In the genomic region with DNA sequence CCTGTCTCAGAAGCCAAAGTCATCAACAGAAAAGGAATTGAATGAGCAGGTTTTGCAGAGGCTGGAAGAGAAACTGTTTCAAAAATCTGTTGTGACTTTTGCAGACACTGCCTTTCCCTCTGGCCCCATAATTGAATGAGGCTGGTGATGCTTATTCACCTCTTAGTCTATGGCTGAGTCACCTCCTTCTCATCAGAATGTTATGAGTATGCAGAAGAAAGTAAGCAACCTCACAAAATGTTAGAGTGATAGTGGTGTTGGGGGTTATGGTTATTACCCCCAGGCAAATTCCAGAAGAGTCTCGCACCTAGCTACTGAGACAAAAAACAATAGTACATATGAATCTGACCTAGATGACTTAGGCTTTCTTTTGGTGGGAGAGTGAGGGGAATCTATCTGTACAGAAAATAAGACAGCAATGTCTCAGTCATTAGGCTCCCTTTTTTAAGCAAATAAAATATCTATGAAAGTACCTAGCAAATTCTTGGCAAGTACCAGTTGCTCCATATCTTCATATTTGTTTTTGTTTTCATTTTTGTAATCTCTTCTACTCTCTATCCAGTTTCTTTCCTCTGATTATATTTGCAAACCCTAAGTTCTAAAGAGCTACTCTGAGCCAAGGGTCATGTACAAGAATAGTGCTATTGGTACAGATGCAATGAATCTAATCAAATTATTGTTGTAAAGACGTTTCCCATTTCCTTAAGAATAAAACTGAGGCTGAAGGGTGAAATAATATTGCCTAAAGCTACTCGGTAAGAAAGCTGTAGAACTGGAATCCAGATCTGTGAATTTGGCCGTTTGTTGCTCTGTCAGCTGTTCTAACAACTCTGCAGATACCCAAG, we compare ENCODE assay signal across 12 cellular contexts.
DNase-seq lines count a peak whose midpoint lies in the region; ATAC-seq and TF ChIP-seq lines count a peak whose summit lies in the region.
"Had no signal": no experiment of that assay in that cellular context is flagged by ENCODE, and none has a peak within 500 bp of the region (broad histone marks: within the 10 kb centered on the region; RNA-seq: fewer than 3 reads in every experiment).

No MANE protein-coding gene starts in this region.

- H3K4me3 ChIP-seq in SK-N-MC (peak overlapping the region; percentile 45), fibroblast of lung (replicated peaks in 1 of 4; ENCODE audit: control extremely low read depth in 1 of 4, insufficient read depth in 1 of 4, low read depth in 3 of 4, low read length in 4 of 4) (no peak overlapping the region)

- no peaks in the 10 kb centered on the region for H3K27me3 ChIP-seq in fibroblast of lung (ENCODE audit: control insufficient read depth, insufficient read depth, low read length)
- H3K27me3 ChIP-seq: neutrophil had no signal

- H3K36me3 ChIP-seq in SK-N-MC (ENCODE audit: insufficient read depth, low read length) (peaks cover 49% of the 10 kb centered on the region), fibroblast of lung (ENCODE audit: control insufficient read depth, insufficient read depth, low read length) (no peaks in the 10 kb centered on the region)
- H3K36me3 ChIP-seq: neutrophil had no signal

- H3K4me3 Mint-ChIP-seq in activated T-cell treated with anti-CD3 and anti-CD28 coated beads, Interleukin-2, amount 50 U/mL, for 4 hours = no peak overlapping the region
- H3K4me3 Mint-ChIP-seq in stimulated activated effector memory CD8-positive, alpha-beta T cell treated with anti-CD3 and anti-CD28 coated beads, Interleukin-12 subunit alpha, Interleukin-12 subunit beta, amount 100 ng/mL, for 72 hours = no peak overlapping the region
- H3K4me3 Mint-ChIP-seq: stimulated activated naive B cell treated with anti-CD40 and anti-IgM and Interleukin-4, amounts not matched to agents 10 μg/mL and 1 μg/mL and 100 μg/mL, for 72 hours had no signal

- H3K4me2 ChIP-seq in fibroblast of lung (ENCODE audit: extremely low read depth, insufficient read depth, low read length) = peak overlapping the region; percentile 81

- no peaks in the 10 kb centered on the region for H3K4me1 Mint-ChIP-seq in activated T-cell treated with anti-CD3 and anti-CD28 coated beads, Interleukin-2, amount 50 U/mL, for 4 hours (ENCODE audit: low read depth)
- H3K4me1 Mint-ChIP-seq in stimulated activated effector memory CD8-positive, alpha-beta T cell treated with anti-CD3 and anti-CD28 coated beads, Interleukin-12 subunit alpha, Interleukin-12 subunit beta, amount 100 ng/mL, for 72 hours = no peaks in the 10 kb centered on the region
- H3K4me1 Mint-ChIP-seq: stimulated activated naive B cell treated with anti-CD40 and anti-IgM and Interleukin-4, amounts not matched to agents 10 μg/mL and 1 μg/mL and 100 μg/mL, for 72 hours had no signal

- H3K36me3 Mint-ChIP-seq in activated T-cell treated with anti-CD3 and anti-CD28 coated beads, Interleukin-2, amount 50 U/mL, for 4 hours (ENCODE audit: insufficient read depth) = no peaks in the 10 kb centered on the region
- no peaks in the 10 kb centered on the region for H3K36me3 Mint-ChIP-seq in stimulated activated effector memory CD8-positive, alpha-beta T cell treated with anti-CD3 and anti-CD28 coated beads, Interleukin-12 subunit alpha, Interleukin-12 subunit beta, amount 100 ng/mL, for 72 hours
- H3K36me3 Mint-ChIP-seq: stimulated activated naive B cell treated with anti-CD40 and anti-IgM and Interleukin-4, amounts not matched to agents 10 μg/mL and 1 μg/mL and 100 μg/mL, for 72 hours had no signal

- H2AFZ ChIP-seq in fibroblast of lung (ENCODE audit: low read length) = no peak overlapping the region

- peaks cover 19% of the 10 kb centered on the region for H3K4me1 ChIP-seq in fibroblast of lung (ENCODE audit: control insufficient read depth, extremely low read depth, insufficient read depth, low read length)

- TF ChIP-seq CTCF in fibroblast of lung (conservative IDR thresholded peaks at IDR 0.05 in 1 of 2, IDR thresholded peaks at IDR 0.05 in 1 of 2; ENCODE audit: low read depth in 1 of 2, low read length in 2 of 2) = no peak

- H3K9me3 Mint-ChIP-seq in activated T-cell treated with anti-CD3 and anti-CD28 coated beads, Interleukin-2, amount 50 U/mL, for 4 hours = peaks cover 8% of the 10 kb centered on the region
- H3K9me3 Mint-ChIP-seq in stimulated activated effector memory CD8-positive, alpha-beta T cell treated with anti-CD3 and anti-CD28 coated beads, Interleukin-12 subunit alpha, Interleukin-12 subunit beta, amount 100 ng/mL, for 72 hours = peaks cover 8% of the 10 kb centered on the region

- no peaks in the 10 kb centered on the region for H3K79me2 ChIP-seq in fibroblast of lung (ENCODE audit: control insufficient read depth, insufficient read depth, low read length)

- H3K9me3 ChIP-seq in SK-N-MC (ENCODE audit: low read depth, low read length) (peaks cover 2% of the 10 kb centered on the region; the same call in 1 of the 2 replicates), fibroblast of lung (ENCODE audit: control insufficient read depth, insufficient read depth, low read depth, low read length) (no peaks in the 10 kb centered on the region)
- H3K9me3 ChIP-seq: neutrophil had no signal

- peak overlapping the region; percentile 75 for H3K9ac ChIP-seq in SK-N-MC (ENCODE audit: insufficient read length)
- H3K9ac ChIP-seq in fibroblast of lung (ENCODE audit: insufficient read depth, low read length) = no peak overlapping the region

- DNase-seq in activated T-cell treated with anti-CD3 and anti-CD28 coated beads, Interleukin-2, amount 50 U/mL, for 4 hours = no peak
- DNase-seq in activated T-cell treated with anti-CD3 and anti-CD28 coated beads for 4 hours (no peak), SK-N-MC (ENCODE audit: low read depth, low spot score) (peak; percentile 98), fibroblast of lung (ENCODE audit: low read depth in 2 of 2) (peak; percentile 78 to 96), NCI-H1436 treated with DMSO at 0.1 percent for 48 hours (lab: John Stamatoyannopoulos, UW) (no peak), NCI-H2227 treated with DMSO at 0.1 percent for 48 hours (lab: John Stamatoyannopoulos, UW) (no peak)
- DNase-seq in stimulated activated effector memory CD8-positive, alpha-beta T cell treated with anti-CD3 and anti-CD28 coated beads, Interleukin-12 subunit alpha, Interleukin-12 subunit beta, amount 100 ng/mL, for 72 hours (ENCODE audit: low spot score in 2 of 2) = no peak
- no peak for DNase-seq in stimulated activated CD4-positive, alpha-beta T cell treated with anti-CD3 and anti-CD28 coated beads, Interleukin-1b, Interleukin-23, amount 100 ng/mL, for 48 hours
- DNase-seq: GDM1; Karpas-422; stimulated activated naive B cell treated with anti-CD40 and anti-IgM and Interleukin-4, amounts not matched to agents 10 μg/mL and 1 μg/mL and 100 μg/mL, for 72 hours had no signal

- peaks cover 8% of the 10 kb centered on the region for H3K27me3 Mint-ChIP-seq in activated T-cell treated with anti-CD3 and anti-CD28 coated beads, Interleukin-2, amount 50 U/mL, for 4 hours (ENCODE audit: low read depth)
- H3K27me3 Mint-ChIP-seq: stimulated activated naive B cell treated with anti-CD40 and anti-IgM and Interleukin-4, amounts not matched to agents 10 μg/mL and 1 μg/mL and 100 μg/mL, for 72 hours had no signal

- H3K27ac Mint-ChIP-seq in stimulated activated effector memory CD8-positive, alpha-beta T cell treated with anti-CD3 and anti-CD28 coated beads, Interleukin-12 subunit alpha, Interleukin-12 subunit beta, amount 100 ng/mL, for 72 hours = no peak overlapping the region
- H3K27ac Mint-ChIP-seq: stimulated activated naive B cell treated with anti-CD40 and anti-IgM and Interleukin-4, amounts not matched to agents 10 μg/mL and 1 μg/mL and 100 μg/mL, for 72 hours had no signal

- H3K27ac ChIP-seq in SK-N-MC = peak overlapping the region; percentile 99
- peak overlapping the region; percentile 89 for H3K27ac ChIP-seq in fibroblast of lung (ENCODE audit: insufficient read depth, low read length)
- H3K27ac ChIP-seq: neutrophil had no signal

- ATAC-seq in activated T-cell treated with anti-CD3 and anti-CD28 coated beads, Interleukin-2, amount 50 U/mL, for 4 hours = peak; percentile 41 to 46
- ATAC-seq in stimulated activated effector memory CD8-positive, alpha-beta T cell treated with anti-CD3 and anti-CD28 coated beads, Interleukin-12 subunit alpha, Interleukin-12 subunit beta, amount 100 ng/mL, for 72 hours = peak; percentile 63
- ATAC-seq: stimulated activated naive B cell treated with anti-CD40 and anti-IgM and Interleukin-4, amounts not matched to agents 10 μg/mL and 1 μg/mL and 100 μg/mL, for 72 hours had no signal

- no peaks in the 10 kb centered on the region for H4K20me1 ChIP-seq in fibroblast of lung (ENCODE audit: control insufficient read depth, extremely low read depth, insufficient read depth, low read length)

Comparison
In these comparisons a context has a peak if more than half of its experiments do, and no peak if none do; other contexts are left out.
1. DNase-seq: peak in SK-N-MC (single experiment) and fibroblast of lung (2 of 2); none in activated T-cell treated with anti-CD3 and anti-CD28 coated beads, Interleukin-2, amount 50 U/mL, for 4 hours (single experiment), activated T-cell treated with anti-CD3 and anti-CD28 coated beads for 4 hours (single experiment), stimulated activated effector memory CD8-positive, alpha-beta T cell treated with anti-CD3 and anti-CD28 coated beads, Interleukin-12 subunit alpha, Interleukin-12 subunit beta, amount 100 ng/mL, for 72 hours (0 of 2), NCI-H1436 treated with DMSO at 0.1 percent for 48 hours (single experiment), stimulated activated CD4-positive, alpha-beta T cell treated with anti-CD3 and anti-CD28 coated beads, Interleukin-1b, Interleukin-23, amount 100 ng/mL, for 48 hours (single experiment) and NCI-H2227 treated with DMSO at 0.1 percent for 48 hours (single experiment).